Comparison of ENCODE assay signal across 10 cellular contexts in the genomic region with DNA sequence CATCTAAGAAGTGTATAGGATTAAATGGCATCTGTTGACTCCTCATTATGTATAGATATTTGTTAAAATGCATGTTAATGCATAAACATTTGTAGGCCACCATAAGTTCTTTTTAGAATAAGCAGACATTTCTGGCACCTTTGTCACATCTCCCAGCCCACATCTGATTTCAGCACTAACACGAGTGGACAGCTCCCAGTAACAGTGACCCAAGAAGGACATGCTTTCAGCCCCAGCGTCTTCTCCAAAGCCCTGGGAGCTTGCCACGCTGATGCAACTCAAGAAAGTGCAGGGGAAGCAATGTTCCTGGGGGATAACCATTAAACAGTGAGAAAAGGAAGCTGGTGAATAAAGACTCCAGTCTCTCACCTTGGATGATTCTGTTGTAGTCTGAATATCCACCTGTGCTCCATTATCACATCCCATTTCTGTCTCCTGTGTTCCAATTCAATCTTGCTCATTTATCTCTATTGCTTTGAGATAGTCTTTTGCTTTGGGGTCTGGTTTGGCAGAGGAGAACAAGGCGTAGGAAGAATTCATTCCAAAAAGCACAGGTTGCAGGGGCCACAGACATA.
A peak's percentile ranks its signal among the peaks of the same experiment; 100 is the strongest.
DNase-seq lines count a peak whose midpoint lies in the region; FAIRE-seq and TF ChIP-seq lines count a peak whose summit lies in the region.
"Had no signal": no experiment of that assay in that cellular context is flagged by ENCODE, and none has a peak within 500 bp of the region (broad histone marks: within the 10 kb centered on the region; RNA-seq: fewer than 3 reads in every experiment).

No MANE protein-coding gene starts in this region.

- TF ChIP-seq CTCF in fibroblast of villous mesenchyme (IDR thresholded peaks at IDR 0.05; ENCODE audit: insufficient read depth, low read depth, low read length) = no peak
- TF ChIP-seq CTCF in D721Med (IDR thresholded peaks at IDR 0.05; ENCODE audit: insufficient read depth, missing control alignments) = no peak

- DNase-seq in stimulated activated CD4-positive, alpha-beta T cell treated with anti-CD3 and anti-CD28 coated beads, Interleukin-4, amount 100 ng/mL, for 48 hours (ENCODE audit: low read depth in 2 of 2) = peak; percentile 1 to 5
- DNase-seq in stimulated activated CD4-positive, alpha-beta T cell treated with anti-CD3 and anti-CD28 coated beads, Interleukin-12 subunit alpha, Interleukin-12 subunit beta, amount 100 ng/mL, for 4 hours = no peak
- peak; percentile 51 for DNase-seq in RPMI8226
- peak; percentile 2 for DNase-seq in fibroblast of villous mesenchyme (ENCODE audit: low read depth)
- DNase-seq in urothelium cell line (ENCODE audit: low spot score) = peak; percentile 44
- DNase-seq in Ammon's horn (ENCODE audit: low spot score) = no peak
- no peak for DNase-seq in activated CD4-positive, CD25-positive, alpha-beta regulatory T cell treated with anti-CD3 and anti-CD28 coated beads, Interleukin-2, amount 50 U/mL, for 72 hours
- DNase-seq in D721Med (ENCODE audit: insufficient read length, low spot score) = no peak
- DNase-seq: SW 1271 had no signal

- no peak for FAIRE-seq in urothelium cell line (lab: Jason Lieb, UNC)
- no peak for FAIRE-seq in D721Med (lab: Jason Lieb, UNC)

- H3K4me3 ChIP-seq in fibroblast of villous mesenchyme (ENCODE audit: low read depth, low read length) = no peak overlapping the region
- H3K4me3 ChIP-seq: skin epidermis had no signal

Comparison
In these comparisons a context has a peak if more than half of its experiments do, and no peak if none do; other contexts are left out.
1. DNase-seq: peak in stimulated activated CD4-positive, alpha-beta T cell treated with anti-CD3 and anti-CD28 coated beads, Interleukin-4, amount 100 ng/mL, for 48 hours (2 of 2), RPMI8226 (single experiment), fibroblast of villous mesenchyme (single experiment) and urothelium cell line (single experiment); none in stimulated activated CD4-positive, alpha-beta T cell treated with anti-CD3 and anti-CD28 coated beads, Interleukin-12 subunit alpha, Interleukin-12 subunit beta, amount 100 ng/mL, for 4 hours (single experiment), Ammon's horn (single experiment), activated CD4-positive, CD25-positive, alpha-beta regulatory T cell treated with anti-CD3 and anti-CD28 coated beads, Interleukin-2, amount 50 U/mL, for 72 hours (single experiment) and D721Med (single experiment).